15 cellular contexts compared by ENCODE assay signal in the genomic region with DNA sequence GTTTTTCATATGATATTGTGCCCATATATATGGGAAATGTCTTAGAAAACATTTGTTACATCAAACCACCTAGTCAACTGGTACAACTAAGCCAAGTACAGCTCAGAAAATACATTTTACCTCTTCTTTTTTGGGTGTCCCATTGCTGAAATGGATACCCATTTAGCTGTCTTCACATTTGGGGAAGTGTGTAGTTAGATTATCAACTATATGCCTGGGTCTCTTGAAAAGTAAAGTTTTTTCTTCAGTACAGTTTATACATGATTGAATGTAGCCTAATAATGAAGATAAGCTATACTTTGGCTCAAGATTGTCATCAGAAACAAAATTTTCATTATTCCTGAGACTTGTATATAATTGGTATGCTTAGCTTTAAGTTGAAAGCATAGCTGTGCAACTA. TPM values are rescaled to one million over a fixed set of nuclear protein-coding genes. Genes with fewer than 3 reads are reported as not detected.
DNase-seq lines count a peak whose midpoint lies in the region; ATAC-seq, FAIRE-seq and TF ChIP-seq lines count a peak whose summit lies in the region.
"Had no signal": no experiment of that assay in that cellular context is flagged by ENCODE, and none has a peak within 500 bp of the region (broad histone marks: within the 10 kb centered on the region; RNA-seq: fewer than 3 reads in every experiment).

No MANE protein-coding gene starts in this region.

- POLR2A ChIA-PET in CD8-positive, alpha-beta memory T cell (lab: Charles Lee) = interaction anchor here (0.6 kb wide), 2 partner anchors 25 to 359 kb away, joined by 3 to 6 read pairs; no protein-coding TSS in a partner anchor
- POLR2A ChIA-PET in activated CD8-positive, alpha-beta T cell treated with anti-CD3 and anti-CD28 coated beads, Interleukin-2, amount 10 ng/mL, durations not matched to agents 7 days and 5 days (lab: Charles Lee) = interaction anchor here (1.1 kb wide), 1 partner anchor 153 kb away, joined by 4 read pairs; no protein-coding TSS in a partner anchor

- H3K27me3 Mint-ChIP-seq in CD8-positive, alpha-beta memory T cell = no peaks in the 10 kb centered on the region
- H3K27me3 Mint-ChIP-seq in activated CD8-positive, alpha-beta T cell treated with anti-CD3 and anti-CD28 coated beads, Interleukin-2, amount 10 ng/mL, durations not matched to agents 7 days and 5 days (ENCODE audit: low read depth) = no peaks in the 10 kb centered on the region
- no peaks in the 10 kb centered on the region for H3K27me3 Mint-ChIP-seq in mesothelial cell of epicardium (ENCODE audit: low read depth)

- no peaks in the 10 kb centered on the region for H3K36me3 ChIP-seq in CD8-positive, alpha-beta memory T cell (ENCODE audit: insufficient read depth, low read length)
- H3K36me3 ChIP-seq: esophagus muscularis mucosa, pancreas had no signal

- peaks cover 0 to 7% (median 0%) of the 10 kb centered on the region in 3 donors for H3K36me3 Mint-ChIP-seq in CD8-positive, alpha-beta memory T cell
- peaks cover 5% of the 10 kb centered on the region for H3K36me3 Mint-ChIP-seq in activated CD8-positive, alpha-beta T cell treated with anti-CD3 and anti-CD28 coated beads, Interleukin-2, amount 10 ng/mL, durations not matched to agents 7 days and 5 days (ENCODE audit: low read depth)
- H3K36me3 Mint-ChIP-seq in mesothelial cell of epicardium = no peaks in the 10 kb centered on the region

- H3K9me3 Mint-ChIP-seq in CD8-positive, alpha-beta memory T cell = no peaks in the 10 kb centered on the region
- no peaks in the 10 kb centered on the region for H3K9me3 Mint-ChIP-seq in activated CD8-positive, alpha-beta T cell treated with anti-CD3 and anti-CD28 coated beads, Interleukin-2, amount 10 ng/mL, durations not matched to agents 7 days and 5 days (ENCODE audit: insufficient read depth)
- no peaks in the 10 kb centered on the region for H3K9me3 Mint-ChIP-seq in mesothelial cell of epicardium

- no peaks in the 10 kb centered on the region for H3K27me3 ChIP-seq in CD8-positive, alpha-beta memory T cell (ENCODE audit: insufficient read depth, low read length, poor library complexity, severe bottlenecking)
- H3K27me3 ChIP-seq: esophagus muscularis mucosa, pancreas had no signal

- no peaks in the 10 kb centered on the region for H3K9me3 ChIP-seq in CD8-positive, alpha-beta memory T cell (ENCODE audit: low read length)
- H3K9me3 ChIP-seq: esophagus muscularis mucosa, pancreas had no signal

- H3K4me3 ChIP-seq in CD8-positive, alpha-beta memory T cell (ENCODE audit: low read length) = no peak overlapping the region
- H3K4me3 ChIP-seq in HFF-Myc (replicated peaks; ENCODE audit: low read depth, low read length) = peak overlapping the region; percentile 95; the same call in 1 of the 2 replicates

- CTCF ChIA-PET in CD8-positive, alpha-beta memory T cell (lab: Charles Lee) = no interaction called here
- CTCF ChIA-PET in activated CD8-positive, alpha-beta T cell treated with anti-CD3 and anti-CD28 coated beads, Interleukin-2, amount 10 ng/mL, durations not matched to agents 7 days and 5 days (lab: Charles Lee) = interaction anchor here (0.8 to 4.2 kb wide), 4 partner anchors 9 to 163 kb away, joined by 3 to 21 read pairs (median 6); partner anchors contain the start of genes AGO1 and CLSPN

- TF ChIP-seq CTCF in HFF-Myc (IDR thresholded peaks at IDR 0.05; ENCODE audit: low read depth, low read length, missing control alignments) (no peak), mesothelial cell of epicardium (IDR thresholded peaks at IDR 0.05; ENCODE audit: unreplicated experiment) (no peak), D721Med (IDR thresholded peaks at IDR 0.05; ENCODE audit: insufficient read depth, missing control alignments) (no peak)

- peak overlapping the region; percentile 94 for H3K27ac ChIP-seq in CD8-positive, alpha-beta memory T cell (ENCODE audit: low read depth, low read length)
- H3K27ac ChIP-seq: pancreas had no signal

- H3K4me3 Mint-ChIP-seq in CD8-positive, alpha-beta memory T cell = peak overlapping the region in 6 of 7 donors; percentile 43 to 96 (median 83)
- peak overlapping the region; percentile 82 for H3K4me3 Mint-ChIP-seq in activated CD8-positive, alpha-beta T cell treated with anti-CD3 and anti-CD28 coated beads, Interleukin-2, amount 10 ng/mL, durations not matched to agents 7 days and 5 days
- peak overlapping the region; percentile 83 for H3K4me3 Mint-ChIP-seq in mesothelial cell of epicardium

- ATAC-seq in activated CD8-positive, alpha-beta T cell treated with anti-CD3 and anti-CD28 coated beads, Interleukin-2, amount 10 ng/mL, durations not matched to agents 7 days and 5 days = no peak
- no peak for ATAC-seq in GM18873 (IDR thresholded peaks at IDR 0.05; ENCODE audit: low FRiP score, unreplicated experiment)
- ATAC-seq: pancreas, Right ventricle myocardium inferior had no signal

- FAIRE-seq in D721Med (lab: Jason Lieb, UNC) = no peak
- FAIRE-seq: islet of Langerhans, pancreas had no signal

- peaks cover 28% of the 10 kb centered on the region for H3K4me1 ChIP-seq in CD8-positive, alpha-beta memory T cell (ENCODE audit: insufficient read depth, low read length)

- H3K4me1 Mint-ChIP-seq in CD8-positive, alpha-beta memory T cell = peaks cover 34 to 60% (median 50%) of the 10 kb centered on the region in 3 donors
- H3K4me1 Mint-ChIP-seq in activated CD8-positive, alpha-beta T cell treated with anti-CD3 and anti-CD28 coated beads, Interleukin-2, amount 10 ng/mL, durations not matched to agents 7 days and 5 days (ENCODE audit: low read depth) = peaks cover 36% of the 10 kb centered on the region
- H3K4me1 Mint-ChIP-seq in mesothelial cell of epicardium = peaks cover 48% of the 10 kb centered on the region

- H3K27ac Mint-ChIP-seq in CD8-positive, alpha-beta memory T cell = peak overlapping the region in 5 of 8 donors; percentile 33 to 99 (median 74)
- no peak overlapping the region for H3K27ac Mint-ChIP-seq in activated CD8-positive, alpha-beta T cell treated with anti-CD3 and anti-CD28 coated beads, Interleukin-2, amount 10 ng/mL, durations not matched to agents 7 days and 5 days
- H3K27ac Mint-ChIP-seq in mesothelial cell of epicardium = no peak overlapping the region

- DNase-seq in CD8-positive, alpha-beta memory T cell = no peak
- DNase-seq in HFF-Myc (ENCODE audit: extremely low read depth, low read depth) (no peak), mesothelial cell of epicardium (ENCODE audit: low spot score in 2 of 2, unreplicated experiment in 2 of 2) (no peak), D721Med (ENCODE audit: insufficient read length, low spot score) (no peak), HUDEP-2 (lab: John Stamatoyannopoulos, UW; ENCODE audit: unreplicated experiment in 76 of 76) (no peak), NCI-H82 treated with DMSO at 0.1 percent for 48 hours (lab: John Stamatoyannopoulos, UW; ENCODE audit: unreplicated experiment) (no peak)
- no peak for DNase-seq in activated CD8-positive, alpha-beta T cell treated with anti-CD3 and anti-CD28 coated beads, Interleukin-2, amount 10 ng/mL, durations not matched to agents 7 days and 5 days
- DNase-seq: KG1; NCI-H2227 treated with DMSO at 0.1 percent for 48 hours; pancreas; stimulated activated CD4-positive, alpha-beta T cell treated with anti-CD3 and anti-CD28 coated beads, Interleukin-4, amount 100 ng/mL, for 1 hour had no signal

RNA-seq across cellular contexts. Expression of gene AGO3, which starts 2.0 kb away (rescaled TPM):
- total RNA-seq in CD8-positive, alpha-beta memory T cell = 10 to 100 TPM; 30.0 to 31.3 TPM
- polyA plus RNA-seq in CD8-positive, alpha-beta memory T cell = 12.8 TPM
- 10 to 100 TPM; 27.2 to 30.2 TPM for total RNA-seq in activated CD8-positive, alpha-beta T cell treated with anti-CD3 and anti-CD28 coated beads, Interleukin-2, amount 10 ng/mL, durations not matched to agents 7 days and 5 days
- total RNA-seq in mesothelial cell of epicardium = 48.3 to 52.2 TPM (median 51.7 TPM) in 3 replicates

RNA-seq across cellular contexts. Expression of gene AGO1, which starts 49.9 kb away (rescaled TPM):
- total RNA-seq in CD8-positive, alpha-beta memory T cell = 10 to 100 TPM; 41.0 to 41.6 TPM
- polyA plus RNA-seq in CD8-positive, alpha-beta memory T cell = 9.4 TPM
- total RNA-seq in activated CD8-positive, alpha-beta T cell treated with anti-CD3 and anti-CD28 coated beads, Interleukin-2, amount 10 ng/mL, durations not matched to agents 7 days and 5 days = 10 to 100 TPM; 20.8 to 21.3 TPM
- 50.7 to 53.6 TPM (median 52.5 TPM) in 3 replicates for total RNA-seq in mesothelial cell of epicardium

Comparison
In these comparisons a context has a peak if more than half of its experiments do, and no peak if none do; other contexts are left out.
1. H3K27ac Mint-ChIP-seq: peak in CD8-positive, alpha-beta memory T cell (5 of 8); none in activated CD8-positive, alpha-beta T cell treated with anti-CD3 and anti-CD28 coated beads, Interleukin-2, amount 10 ng/mL, durations not matched to agents 7 days and 5 days (single experiment) and mesothelial cell of epicardium (single experiment).
2. Peak in every context shown above with its lines, with median percentiles within 50 percentile points of each other: H3K4me3 Mint-ChIP-seq.